9 cellular contexts compared by ENCODE assay signal in the genomic region with DNA sequence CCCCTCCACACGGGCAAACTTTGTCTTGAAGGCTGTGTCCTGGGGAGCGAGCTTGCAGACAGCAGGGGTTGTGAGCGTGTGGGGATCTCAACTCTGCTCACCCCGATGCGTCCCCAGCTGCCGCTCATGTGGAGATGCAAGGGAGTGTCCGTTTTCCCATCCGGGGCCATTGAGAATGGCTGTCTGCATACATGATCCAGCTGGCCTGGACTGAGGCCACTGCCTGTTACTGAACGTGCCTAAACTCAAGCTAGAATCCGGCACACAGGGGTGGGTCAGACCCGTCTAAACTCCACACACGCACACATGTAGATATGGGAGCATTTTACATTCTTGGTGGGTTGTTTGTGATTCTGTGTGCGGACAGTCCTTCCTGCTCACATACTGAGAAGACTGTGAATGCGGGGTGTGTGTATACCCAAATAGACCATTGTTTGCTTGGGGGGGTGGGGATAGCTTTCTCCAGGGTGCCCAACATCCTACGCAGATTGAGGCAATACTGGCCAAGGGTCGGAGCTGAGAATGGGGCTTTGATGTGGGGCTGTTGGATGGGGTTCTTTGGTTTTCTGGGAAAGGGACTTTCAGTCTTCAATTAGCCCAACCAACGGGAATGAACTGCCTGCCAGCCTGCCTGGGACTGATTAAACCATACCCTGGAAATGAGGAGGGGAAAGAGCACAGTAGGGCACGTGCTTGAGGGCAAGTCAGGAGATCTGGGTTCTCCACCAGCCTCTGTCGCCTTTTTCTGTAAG.
DNase-seq lines count a peak whose midpoint lies in the region; ATAC-seq, FAIRE-seq and TF ChIP-seq lines count a peak whose summit lies in the region.
"Had no signal": no experiment of that assay in that cellular context is flagged by ENCODE, and none has a peak within 500 bp of the region (broad histone marks: within the 10 kb centered on the region; RNA-seq: fewer than 3 reads in every experiment).

No MANE protein-coding gene starts in this region.

- H3K4me3 Mint-ChIP-seq in activated CD4-positive, alpha-beta T cell treated with anti-CD3 and anti-CD28 coated beads for 36 hours: peak overlapping the region; percentile 36

- no peak overlapping the region for H2BK20ac ChIP-seq in H1 (ENCODE audit: low read length)

- no peaks in the 10 kb centered on the region for H3K9me3 Mint-ChIP-seq in activated CD4-positive, alpha-beta T cell treated with anti-CD3 and anti-CD28 coated beads for 36 hours (ENCODE audit: low read depth)

- 0 out of 2 replicates have a peak overlapping the region, but pooled peaks have one; percentile 36 for H2AFZ ChIP-seq in H1 (ENCODE audit: low read length)

- H2BK5ac ChIP-seq in H1 (ENCODE audit: low read depth, low read length): no peak overlapping the region

- H3K9me3 ChIP-seq in H1 (ENCODE audit: insufficient read depth in 2 of 2, low read depth in 1 of 2, low read length in 1 of 2) (no peaks in the 10 kb centered on the region), thymus (ENCODE audit: control insufficient read depth) (no peaks in the 10 kb centered on the region)

- H2AK5ac ChIP-seq in H1 (ENCODE audit: low read depth, low read length): no peak overlapping the region; the same call in 1 of the 2 replicates

- intact Hi-C loops in activated CD4-positive, alpha-beta T cell treated with anti-CD3 and anti-CD28 coated beads for 36 hours (cut with DNase I, micrococcal nuclease): loop anchor here (1.0 to 10.0 kb wide), 3 partner anchors 61 to 112 kb away; partner anchors contain the start of genes DCPS (in 1 of the 2) and ST3GAL4 (in 1 of the 2)

- TF ChIP-seq RAD21 in H1 (IDR thresholded peaks at IDR 0.05 in 1 of 2, conservative IDR thresholded peaks at IDR 0.05 in 1 of 2; ENCODE audit: low read depth in 2 of 2, low read length in 2 of 2): no peak

- no peak overlapping the region for H4K91ac ChIP-seq in H1 (replicated peaks; ENCODE audit: insufficient read length, low read length)

- H4K8ac ChIP-seq in H1 (ENCODE audit: extremely low read depth, insufficient read depth, low read length): peak overlapping the region; percentile 35; the same call in 1 of the 2 replicates

- no peaks in the 10 kb centered on the region; the same call in 1 of the 2 replicates for H3K23me2 ChIP-seq in H1 (ENCODE audit: low read depth, low read length)

- FAIRE-seq in H1 (lab: Jason Lieb, UNC): no peak

- no peak for TF ChIP-seq EP300 in H1 (IDR thresholded peaks at IDR 0.05; ENCODE audit: borderline replicate concordance in 1 of 2, low read depth in 2 of 2, low read length in 2 of 2)

- H3K4ac ChIP-seq in H1 (replicated peaks; ENCODE audit: insufficient read length, low read depth, low read length): no peak overlapping the region

- no peaks in the 10 kb centered on the region for H3K27me3 Mint-ChIP-seq in activated CD4-positive, alpha-beta T cell treated with anti-CD3 and anti-CD28 coated beads for 36 hours

- H3K4me3 ChIP-seq in H1 (ENCODE audit: extremely low read depth in 1 of 4, insufficient read depth in 2 of 4, low read depth in 3 of 4, low read length in 4 of 4) (peak overlapping the region in 3 of 4 experiments; percentile 32 to 57 (median 45); a peak in 4 of 8 replicates), thymus (ENCODE audit: low read length) (peak overlapping the region; percentile 46)

- peaks cover 7% of the 10 kb centered on the region for H3K4me1 Mint-ChIP-seq in activated CD4-positive, alpha-beta T cell treated with anti-CD3 and anti-CD28 coated beads for 36 hours

- TF ChIP-seq POLR2A in H1 (IDR thresholded peaks at IDR 0.05; ENCODE audit: control extremely low read depth in 1 of 2, low read depth in 2 of 2, low read length in 2 of 2): no peak

- no peaks in the 10 kb centered on the region for H4K20me1 ChIP-seq in H1 (replicated peaks in 1 of 2; ENCODE audit: control insufficient read depth in 1 of 2, insufficient read depth in 2 of 2, low read length in 2 of 2)

- peak overlapping the region; percentile 42 to 72 for H3K4me2 ChIP-seq in H1 (ENCODE audit: insufficient read depth in 1 of 2, low read depth in 2 of 2, low read length in 2 of 2)

- DNase-seq in activated CD4-positive, alpha-beta T cell treated with anti-CD3 and anti-CD28 coated beads for 36 hours: no peak
- no peak for DNase-seq in activated CD4-positive, alpha-beta T cell treated with anti-CD3 and anti-CD28 coated beads for 48 hours
- DNase-seq in H1 (ENCODE audit: low read depth in 1 of 2, low spot score in 2 of 2): no peak
- DNase-seq in mucosa of gallbladder (ENCODE audit: low spot score): peak; percentile 61
- no peak for DNase-seq in DMS79 (lab: John Stamatoyannopoulos, UW)
- DNase-seq in NCI-H1092 treated with DMSO at 0.1 percent for 48 hours (lab: John Stamatoyannopoulos, UW): no peak
- DNase-seq: ACHN had no signal

- H3K27ac ChIP-seq in H1 (ENCODE audit: low read depth, low read length): no peak overlapping the region
- H3K27ac ChIP-seq in thymus (ENCODE audit: low read depth): no peak overlapping the region

- no peaks in the 10 kb centered on the region for H3K79me2 ChIP-seq in H1 (ENCODE audit: control insufficient read depth in 1 of 2, insufficient read depth in 2 of 2, low read length in 2 of 2)

- no peak overlapping the region for H2BK12ac ChIP-seq in H1 (ENCODE audit: low read depth, low read length)

- no peak overlapping the region for H3K23ac ChIP-seq in H1 (ENCODE audit: insufficient read length)

- H3K56ac ChIP-seq in H1 (replicated peaks; ENCODE audit: insufficient read length, low read depth, low read length): no peak overlapping the region

- no peak overlapping the region for H3K18ac ChIP-seq in H1 (ENCODE audit: extremely low read depth, low read length)

- H3K36me3 ChIP-seq in H1 (ENCODE audit: control insufficient read depth in 2 of 4, insufficient read depth in 4 of 4, low read length in 3 of 4): 0 out of 8 replicates have a peak, but pooled peaks cover 0 to 3% (median 0%) of the 10 kb centered on the region in 4 experiments
- no peaks in the 10 kb centered on the region for H3K36me3 ChIP-seq in thymus (ENCODE audit: control insufficient read depth, insufficient read depth)

- no peak overlapping the region for H3K9ac ChIP-seq in H1 (replicated peaks in 1 of 4; ENCODE audit: extremely low read depth in 1 of 4, low read depth in 3 of 4, low read length in 3 of 4)

- H3K27me3 ChIP-seq in H1 (replicated peaks in 1 of 4; ENCODE audit: control insufficient read depth in 3 of 4, extremely low read depth in 1 of 4, insufficient read depth in 3 of 4, low read length in 3 of 4) (peaks cover 0 to 5% (median 0%) of the 10 kb centered on the region in 4 experiments; a peak in 3 of 7 replicates), thymus (ENCODE audit: control insufficient read depth, insufficient read depth) (no peaks in the 10 kb centered on the region)

- H3K79me1 ChIP-seq in H1 (ENCODE audit: low read depth, low read length): no peaks in the 10 kb centered on the region

- 88% methylated on average over 19 of the region's 19 CpGs; no CpG with 5 or more reads in 1 of the 2 experiments for WGBS in H1 (ENCODE audit: extremely low coverage in 1 of 2, insufficient coverage in 1 of 2, insufficient read length in 1 of 2, insufficient replicate concordance in 2 of 2, low coverage in 1 of 2, low lambda C conversion rate in 2 of 2, missing lambda C conversion rate in 1 of 2), 2 experiments
- WGBS in thymus: 93% methylated on average over 19 of the region's 19 CpGs

- H2BK15ac ChIP-seq in H1 (ENCODE audit: low read length): 0 out of 2 replicates have a peak overlapping the region, but pooled peaks have one; percentile 46

- H3K14ac ChIP-seq in H1 (ENCODE audit: insufficient read length): no peak overlapping the region

- no peak for ATAC-seq in activated CD4-positive, alpha-beta T cell treated with anti-CD3 and anti-CD28 coated beads for 36 hours
- no peak for ATAC-seq in GM21786 (IDR thresholded peaks at IDR 0.05; ENCODE audit: unreplicated experiment)

- H4K5ac ChIP-seq in H1 (ENCODE audit: insufficient read length, low read depth, low read length): no peak overlapping the region

- H3K36me3 Mint-ChIP-seq in activated CD4-positive, alpha-beta T cell treated with anti-CD3 and anti-CD28 coated beads for 36 hours (ENCODE audit: low read depth): no peaks in the 10 kb centered on the region

- CTCF ChIA-PET in activated CD4-positive, alpha-beta T cell treated with anti-CD3 and anti-CD28 coated beads for 36 hours (lab: Charles Lee): interaction anchor here (0.5 to 1.4 kb wide), 8 partner anchors 25 to 108 kb away, joined by 3 to 4 read pairs (median 3); no protein-coding TSS in a partner anchor
- CTCF ChIA-PET in H1 (lab: Charles Lee; ENCODE audit: partially characterized antibody): interaction anchor here (0.7 to 2.4 kb wide), 6 partner anchors 12 to 105 kb away, joined by 3 to 11 read pairs (median 5); no protein-coding TSS in a partner anchor

- no peak overlapping the region for H2BK120ac ChIP-seq in H1 (replicated peaks; ENCODE audit: low read depth, low read length)

- POLR2A ChIA-PET in activated CD4-positive, alpha-beta T cell treated with anti-CD3 and anti-CD28 coated beads for 36 hours (lab: Charles Lee): no interaction called here
- POLR2A ChIA-PET in H1 (lab: Charles Lee; ENCODE audit: partially characterized antibody): interaction anchor here (0.9 to 3.2 kb wide), 4 partner anchors 75 to 140 kb away, joined by 3 to 7 read pairs (median 5); partner anchors contain the start of gene DCPS

- TF ChIP-seq CTCF in H1 (IDR thresholded peaks at IDR 0.05; ENCODE audit: control extremely low read depth in 1 of 3, insufficient read depth in 1 of 3, low read depth in 1 of 3, low read length in 3 of 3): no peak

- H3K4me1 ChIP-seq in H1 (replicated peaks in 1 of 4; ENCODE audit: control insufficient read depth in 3 of 4, insufficient read depth in 4 of 4, low read length in 3 of 4) (no peaks in the 10 kb centered on the region; a peak in 1 of 7 replicates), thymus (ENCODE audit: control insufficient read depth, insufficient read depth, low read length) (no peaks in the 10 kb centered on the region)

- peak overlapping the region; percentile 19 for H3K27ac Mint-ChIP-seq in activated CD4-positive, alpha-beta T cell treated with anti-CD3 and anti-CD28 coated beads for 36 hours

TF ChIP-seq in H1, 55 proteins besides CTCF, POLR2A, EP300 and RAD21 (continues in another document):
- TF ChIP-seq YY1 (IDR thresholded peaks at IDR 0.05; ENCODE audit: low read depth, low read length) (no peak), BACH1 (IDR thresholded peaks at IDR 0.05; ENCODE audit: low read length) (no peak), CREB1 (IDR thresholded peaks at IDR 0.05) (no peak), KDM1A (IDR thresholded peaks at IDR 0.05; ENCODE audit: borderline replicate concordance, low read length) (no peak), RXRA (IDR thresholded peaks at IDR 0.05; ENCODE audit: insufficient read depth, low read depth, low read length) (no peak), CBX5 (IDR thresholded peaks at IDR 0.05; ENCODE audit: low read depth, low read length) (no peak), SP1 (IDR thresholded peaks at IDR 0.05; ENCODE audit: low read depth, low read length) (no peak), POLR2AphosphoS5 (IDR thresholded peaks at IDR 0.05; ENCODE audit: low read depth, low read length) (no peak; the same call in 1 of the 2 replicates), CEBPB (IDR thresholded peaks at IDR 0.05; ENCODE audit: low read depth, low read length) (no peak), NANOG (IDR thresholded peaks at IDR 0.05; ENCODE audit: insufficient read depth, low read depth, low read length, poor library complexity, severe bottlenecking) (no peak)
